17 cellular contexts compared by ENCODE assay signal in genomic region chr7:158733220-158733519, GRCh38.
"Had no signal": no experiment of that assay in that cellular context is flagged by ENCODE, and none has a peak within 500 bp of the region (broad histone marks: within the 10 kb centered on the region; RNA-seq: fewer than 3 reads in every experiment).

No MANE protein-coding gene starts in this region.

- H3K27ac ChIP-seq: body of pancreas, psoas muscle, thyroid gland had no signal

- ATAC-seq: activated CD4-positive, alpha-beta T cell treated with anti-CD3 and anti-CD28 coated beads for 36 hours; activated T-helper 17 cell treated with anti-CD3 and anti-CD28 coated beads, Interleukin-2, amount 50 U/mL, for 72 hours; body of pancreas; effector memory CD8-positive, alpha-beta T cell; psoas muscle; sciatic nerve had no signal

- DNase-seq: activated CD4-positive, alpha-beta memory T cell treated with anti-CD3 and anti-CD28 coated beads for 36 hours; activated CD4-positive, alpha-beta T cell treated with anti-CD3 and anti-CD28 coated beads for 36 hours; activated naive CD4-positive, alpha-beta T cell; activated T-cell treated with anti-CD3 and anti-CD28 coated beads for 4 hours; body of pancreas; caudate nucleus; effector memory CD8-positive, alpha-beta T cell; foreskin fibroblast; hippocampal formation; kidney glomerular epithelial cell; naive B cell; psoas muscle; spleen; stimulated activated naive CD4-positive, alpha-beta T cell treated with Interleukin-2 at 50 U/mL for 16 hours; thyroid gland had no signal

- H3K9me3 ChIP-seq: body of pancreas, psoas muscle, thyroid gland had no signal

- H3K4me1 ChIP-seq: body of pancreas, psoas muscle, thyroid gland had no signal

- H3K4me3 ChIP-seq: body of pancreas, psoas muscle, spleen, thyroid gland had no signal

- H3K27me3 ChIP-seq: body of pancreas, spleen, thyroid gland had no signal
